26 cellular contexts compared by ENCODE assay signal in genomic region chr10:70832236-70832635, GRCh38. TPM values are rescaled to one million over a fixed set of nuclear protein-coding genes. Genes with fewer than 3 reads are reported as not detected.
DNase-seq lines count a peak whose midpoint lies in the region; ATAC-seq, FAIRE-seq and TF ChIP-seq lines count a peak whose summit lies in the region.
"Had no signal": no experiment of that assay in that cellular context is flagged by ENCODE, and none has a peak within 500 bp of the region (broad histone marks: within the 10 kb centered on the region; RNA-seq: fewer than 3 reads in every experiment).

No MANE protein-coding gene starts in this region.

- peak overlapping the region; percentile 13 for H3K4me3 Mint-ChIP-seq in astrocyte (ENCODE audit: unreplicated experiment)
- H3K4me3 Mint-ChIP-seq: effector memory CD8-positive, alpha-beta T cell; GM23338; nephron progenitor cell; T-helper 1 cell treated with Interleukin-12 subunit alpha and Interleukin-12 subunit beta and Interleukin-4 antibody, amounts not matched to agents 30 μg/mL and 1 μg/mL, for 36 hours had no signal

- no peak overlapping the region for H2AK9ac ChIP-seq in IMR-90 (replicated peaks; ENCODE audit: low read depth, low read length, poor library complexity)

- peaks cover under 1 to 4% (median 3%) of the 10 kb centered on the region in 11 experiments; a peak in 18 of 22 replicates for H3K9me3 ChIP-seq in BLaER1 treated with 17β-estradiol and CSF1 and Interleukin-3, amounts not matched to agents 10 nM and 100 nM (replicated peaks in 1 of 11)
- H3K9me3 ChIP-seq in IMR-90 (ENCODE audit: control insufficient read depth, insufficient read depth, low read length) = no peaks in the 10 kb centered on the region
- H3K9me3 ChIP-seq in astrocyte (ENCODE audit: insufficient read depth, low read depth, low read length) = no peaks in the 10 kb centered on the region
- no peaks in the 10 kb centered on the region for H3K9me3 ChIP-seq in left lung
- H3K9me3 ChIP-seq: right lobe of liver had no signal

- DNase-seq in IMR-90 = no peak
- DNase-seq in astrocyte (ENCODE audit: low read depth) = peak; percentile 49
- DNase-seq in left lung = no peak
- no peak for DNase-seq in amygdala (lab: John Stamatoyannopoulos, UW)
- no peak for DNase-seq in activated gamma-delta T cell (lab: John Stamatoyannopoulos, UW)
- no peak for DNase-seq in NCI-H1694 (lab: John Stamatoyannopoulos, UW)
- DNase-seq: activated CD4-positive, alpha-beta T cell treated with anti-CD3 and anti-CD28 coated beads for 48 hours; activated CD8-positive, alpha-beta memory T cell treated with anti-CD3 and anti-CD28 coated beads, Interleukin-2, amount 50 U/mL, for 4 hours; activated naive CD4-positive, alpha-beta T cell; anterior cingulate cortex; effector memory CD8-positive, alpha-beta T cell; EL; head of caudate nucleus; NCI-H1092; NCI-H2029 treated with DMSO at 0.1 percent for 48 hours; NCI-H226; NCI-H774; nephron progenitor cell; posterior cingulate gyrus; right lobe of liver; SHP77 treated with DMSO at 0.1 percent for 48 hours had no signal

- H3K27ac Mint-ChIP-seq in astrocyte (ENCODE audit: unreplicated experiment) = peak overlapping the region; percentile 98
- H3K27ac Mint-ChIP-seq: GM23338; nephron progenitor cell; T-helper 1 cell treated with Interleukin-12 subunit alpha and Interleukin-12 subunit beta and Interleukin-4 antibody, amounts not matched to agents 30 μg/mL and 1 μg/mL, for 36 hours had no signal

- H3K4me2 ChIP-seq in BLaER1 treated with 17β-estradiol and CSF1 and Interleukin-3, amounts not matched to agents 10 nM and 100 nM = peak overlapping the region in 8 of 11 experiments; percentile 39 to 84 (median 72); a peak in 15 of 22 replicates
- H3K4me2 ChIP-seq in IMR-90 (ENCODE audit: low read depth, low read length) (peak overlapping the region; percentile 39; the same call in 1 of the 2 replicates), astrocyte (ENCODE audit: low read length) (peak overlapping the region; percentile 73)
- H3K4me2 ChIP-seq: GM23338 had no signal

- intact Hi-C loops in IMR-90 (cut with micrococcal nuclease) (no loop called here), left lung (cut with DNase I) (no loop called here)

- peaks cover 0 to 82% (median 0%) of the 10 kb centered on the region in 11 experiments; a peak in 5 of 22 replicates for H3K27me3 ChIP-seq in BLaER1 treated with 17β-estradiol and CSF1 and Interleukin-3, amounts not matched to agents 10 nM and 100 nM
- no peaks in the 10 kb centered on the region for H3K27me3 ChIP-seq in IMR-90 (ENCODE audit: control insufficient read depth, insufficient read depth, low read length)
- H3K27me3 ChIP-seq in astrocyte (ENCODE audit: insufficient read depth, low read length) = no peaks in the 10 kb centered on the region
- no peaks in the 10 kb centered on the region for H3K27me3 ChIP-seq in left lung
- H3K27me3 ChIP-seq: right lobe of liver had no signal

- H2BK5ac ChIP-seq in IMR-90 (ENCODE audit: low read depth, low read length, poor library complexity, severe bottlenecking) = peak overlapping the region; percentile 91

- H3K9me1 ChIP-seq in IMR-90 (ENCODE audit: insufficient read depth, low read length) = peaks cover 9% of the 10 kb centered on the region; the same call in 1 of the 2 replicates

- no peak for TF ChIP-seq POLR2A in IMR-90 (IDR thresholded peaks at IDR 0.05; ENCODE audit: low read depth, low read length)

- CTCF ChIA-PET in IMR-90 (lab: Yijun Ruan, JAX) = no interaction called here

- H3K27ac ChIP-seq in BLaER1 treated with 17β-estradiol and CSF1 and Interleukin-3, amounts not matched to agents 10 nM and 100 nM = no peak overlapping the region
- no peak overlapping the region for H3K27ac ChIP-seq in IMR-90 (ENCODE audit: insufficient read depth, low read length)
- H3K27ac ChIP-seq in astrocyte (ENCODE audit: low read depth, low read length) = peak overlapping the region; percentile 90
- H3K27ac ChIP-seq in left lung = peak overlapping the region; percentile 60 to 73
- H3K27ac ChIP-seq: right lobe of liver had no signal

- no peak overlapping the region for H4K91ac ChIP-seq in IMR-90 (ENCODE audit: insufficient read depth, low read depth, low read length)

- H3K4ac ChIP-seq in IMR-90 (ENCODE audit: low read depth, low read length) = no peak overlapping the region; the same call in 1 of the 2 replicates

- no peak for TF ChIP-seq CTCF in IMR-90 (conservative IDR thresholded peaks at IDR 0.05; ENCODE audit: low read depth, low read length)
- TF ChIP-seq CTCF in astrocyte (IDR thresholded peaks at IDR 0.05; ENCODE audit: insufficient read depth, low read depth, low read length) = no peak
- TF ChIP-seq CTCF in left lung (IDR thresholded peaks at IDR 0.05) = no peak

- TF ChIP-seq RAD21 in IMR-90 (IDR thresholded peaks at IDR 0.05; ENCODE audit: low read length) = no peak

- H2AK5ac ChIP-seq in IMR-90 (ENCODE audit: low read depth, low read length) = no peak overlapping the region

- H3K36me3 Mint-ChIP-seq in astrocyte (ENCODE audit: low read depth, unreplicated experiment) = no peaks in the 10 kb centered on the region

- no peak overlapping the region for H3K9ac ChIP-seq in BLaER1 treated with 17β-estradiol and CSF1 and Interleukin-3, amounts not matched to agents 10 nM and 100 nM
- H3K9ac ChIP-seq in IMR-90 (ENCODE audit: low read depth, low read length) (no peak overlapping the region), astrocyte (ENCODE audit: low read length) (peak overlapping the region; percentile 76)

- peaks cover 22 to 62% (median 37%) of the 10 kb centered on the region in 10 experiments for H3K4me1 ChIP-seq in BLaER1 treated with 17β-estradiol and CSF1 and Interleukin-3, amounts not matched to agents 10 nM and 100 nM
- H3K4me1 ChIP-seq in IMR-90 (ENCODE audit: control insufficient read depth, insufficient read depth, low read length) = peaks cover 27% of the 10 kb centered on the region
- peaks cover 56% of the 10 kb centered on the region for H3K4me1 ChIP-seq in astrocyte (ENCODE audit: insufficient read depth, low read length)
- peaks cover 0 to 54% of the 10 kb centered on the region in 2 donors for H3K4me1 ChIP-seq in left lung

- H3K4me1 Mint-ChIP-seq in astrocyte (ENCODE audit: low read depth, unreplicated experiment) = peaks cover 77% of the 10 kb centered on the region
- H3K4me1 Mint-ChIP-seq: GM23338 had no signal

- POLR2A ChIA-PET in IMR-90 (lab: Charles Lee; ENCODE audit: unreplicated experiment) = no interaction called here

- no peak overlapping the region for H3K14ac ChIP-seq in IMR-90 (replicated peaks; ENCODE audit: low read depth, low read length)

- dilution Hi-C loops in IMR-90 (cut with HindIII; ENCODE audit: low sequenced_read_pairs, unreplicated experiment) = no loop called here

- BruUV-seq in IMR-90 (replicated peaks; lab: Mats Ljungman, UMichigan) = no TSS peak

- peak overlapping the region in 1 of 2 experiments; percentile 26; a peak in 1 of 4 replicates for H4K8ac ChIP-seq in IMR-90 (ENCODE audit: low read depth in 2 of 2, low read length in 2 of 2)

- in situ Hi-C loops in IMR-90 (cut with MboI; ENCODE audit: low sequenced_read_pairs) = no loop called here

- no peak overlapping the region for H2BK15ac ChIP-seq in IMR-90 (ENCODE audit: low read depth, low read length)

- no peak overlapping the region for H3K23ac ChIP-seq in IMR-90 (ENCODE audit: low read depth, low read length)

- H4K5ac ChIP-seq in IMR-90 (ENCODE audit: low read depth, low read length) = no peak overlapping the region

- H4K20me1 ChIP-seq in BLaER1 treated with 17β-estradiol and CSF1 and Interleukin-3, amounts not matched to agents 10 nM and 100 nM = peaks cover 14 to 99% (median 85%) of the 10 kb centered on the region in 11 experiments; a peak in 21 of 22 replicates
- peaks cover 3% of the 10 kb centered on the region; the same call in 1 of the 2 replicates for H4K20me1 ChIP-seq in IMR-90 (ENCODE audit: insufficient read depth, low read length)
- H4K20me1 ChIP-seq in astrocyte (ENCODE audit: insufficient read depth, low read length) = peaks cover 7% of the 10 kb centered on the region

- no peaks in the 10 kb centered on the region for H3K27me3 Mint-ChIP-seq in astrocyte (ENCODE audit: low read depth, unreplicated experiment)
- H3K27me3 Mint-ChIP-seq: effector memory CD8-positive, alpha-beta T cell had no signal

- FAIRE-seq in astrocyte (lab: Jason Lieb, UNC) = no peak
- FAIRE-seq: D721Med had no signal

- H3K9me3 Mint-ChIP-seq in astrocyte (ENCODE audit: unreplicated experiment) = no peaks in the 10 kb centered on the region
- H3K9me3 Mint-ChIP-seq: GM23338 had no signal

- no peak overlapping the region for H3K56ac ChIP-seq in IMR-90 (ENCODE audit: extremely low read depth, insufficient read depth, low read length)

- no peak overlapping the region for H3K4me3 ChIP-seq in BLaER1 treated with 17β-estradiol and CSF1 and Interleukin-3, amounts not matched to agents 10 nM and 100 nM
- H3K4me3 ChIP-seq in IMR-90 (ENCODE audit: insufficient read depth, low read depth, low read length) = no peak overlapping the region
- no peak overlapping the region for H3K4me3 ChIP-seq in astrocyte (ENCODE audit: insufficient read depth, low read depth, low read length)
- no peak overlapping the region for H3K4me3 ChIP-seq in left lung
- H3K4me3 ChIP-seq: GM23338, right lobe of liver had no signal

- no peak overlapping the region for H2AFZ ChIP-seq in IMR-90 (replicated peaks; ENCODE audit: low read length, poor library complexity)
- no peak overlapping the region for H2AFZ ChIP-seq in astrocyte (ENCODE audit: low read depth, low read length)
- H2AFZ ChIP-seq: GM23338 had no signal

- peaks cover 41 to 68% of the 10 kb centered on the region in 2 experiments for H3K79me1 ChIP-seq in IMR-90 (ENCODE audit: low read depth in 1 of 2, low read length in 2 of 2)

- no CpG with 5 or more reads among the region's 3 CpGs for WGBS in IMR-90 (ENCODE audit: extremely low coverage in 2 of 2, insufficient read length in 1 of 2), 2 experiments

- peak overlapping the region; percentile 28; the same call in 1 of the 2 replicates for H2BK20ac ChIP-seq in IMR-90 (ENCODE audit: low read depth, low read length)

- no peak overlapping the region for H2BK120ac ChIP-seq in IMR-90 (ENCODE audit: low read depth, low read length)

- peaks cover 70% of the 10 kb centered on the region for H3K79me2 ChIP-seq in astrocyte (ENCODE audit: insufficient read depth, low read length)

- ATAC-seq in IMR-90 (ENCODE audit: low read depth) = no peak
- ATAC-seq in left lung = no peak
- ATAC-seq: effector memory CD8-positive, alpha-beta T cell; GM23338; right lobe of liver had no signal

- peaks cover 18 to 70% (median 38%) of the 10 kb centered on the region in 11 experiments; a peak in 21 of 22 replicates for H3K36me3 ChIP-seq in BLaER1 treated with 17β-estradiol and CSF1 and Interleukin-3, amounts not matched to agents 10 nM and 100 nM
- H3K36me3 ChIP-seq in IMR-90 (ENCODE audit: control insufficient read depth, insufficient read depth, low read length) (peaks cover 3% of the 10 kb centered on the region; the same call in 1 of the 2 replicates), astrocyte (ENCODE audit: insufficient read depth, low read length) (peaks cover 2% of the 10 kb centered on the region), left lung (peaks cover 0 to 11% of the 10 kb centered on the region in 2 donors)
- H3K36me3 ChIP-seq: right lobe of liver had no signal

- peak overlapping the region; percentile 23; the same call in 1 of the 2 replicates for H3K18ac ChIP-seq in IMR-90 (ENCODE audit: low read depth, low read length)

RNA-seq across cellular contexts. Expression of gene SGPL1, which starts 16.5 kb away (rescaled TPM):
- total RNA-seq in IMR-90 (2012; rRNA removed) (26.7 and 27.5 TPM in 2 replicates), astrocyte (101 and 108 TPM in 2 replicates), left lung (10 to 100 TPM; 53.8 to 60.6 TPM)
- 9.4 and 12.2 TPM in 2 replicates for polyA plus RNA-seq in IMR-90 (2012; rRNA removed)
- polyA plus RNA-seq in IMR-90 (2012; cell fraction: cytosol; rRNA removed) = 6.0 and 7.9 TPM in 2 replicates
- polyA plus RNA-seq in IMR-90 (2012; cell fraction: nucleus; rRNA removed; ENCODE audit: low replicate concordance) = 8.9 and 27.3 TPM in 2 replicates

RNA-seq across cellular contexts. Expression of gene TBATA, which starts 47.1 kb away (rescaled TPM):
- not detected in 2 replicates for total RNA-seq in IMR-90 (2012; rRNA removed)
- not detected in 2 replicates for polyA plus RNA-seq in IMR-90 (2012; rRNA removed)
- not detected in 2 replicates for polyA plus RNA-seq in IMR-90 (2012; cell fraction: cytosol; rRNA removed)
- polyA plus RNA-seq in IMR-90 (2012; cell fraction: nucleus; rRNA removed; ENCODE audit: low replicate concordance) = not detected in 2 replicates
- total RNA-seq in astrocyte = not detected in 2 replicates
- total RNA-seq in left lung = not detected
- total RNA-seq: cerebellum, GM23338, right lobe of liver had no signal
- polyA plus RNA-seq: GM23338 had no signal

RNA-seq across cellular contexts. Expression of gene PCBD1, which starts 56.1 kb away (rescaled TPM):
- total RNA-seq in IMR-90 (2012; rRNA removed) = 15.8 and 17.8 TPM in 2 replicates
- polyA plus RNA-seq in IMR-90 (2012; rRNA removed) = 31.6 and 33.1 TPM in 2 replicates
- polyA plus RNA-seq in IMR-90 (2012; cell fraction: cytosol; rRNA removed) = 21.7 and 49.0 TPM in 2 replicates
- polyA plus RNA-seq in IMR-90 (2012; cell fraction: nucleus; rRNA removed; ENCODE audit: low replicate concordance) = 10.9 and 17.4 TPM in 2 replicates
- 48.5 and 54.6 TPM in 2 replicates for total RNA-seq in astrocyte
- total RNA-seq in left lung = 100 to 1,000 TPM in 1 of 2 donors, 10 to 100 TPM in 1; 91.6 to 112 TPM

Comparison
In these comparisons a context has a peak if more than half of its experiments do, and no peak if none do; other contexts are left out.
1. H3K27ac ChIP-seq: peak in astrocyte (single experiment) and left lung (2 of 2); none in BLaER1 treated with 17β-estradiol and CSF1 and Interleukin-3, amounts not matched to agents 10 nM and 100 nM (0 of 11) and IMR-90 (single experiment).
2. Peak in every context shown above with its lines, with median percentiles within 50 percentile points of each other: H3K4me2 ChIP-seq.